22 cellular contexts compared by ENCODE assay signal in genomic region chr22:38120359-38121110, GRCh38. TPM values are rescaled to one million over a fixed set of nuclear protein-coding genes. Genes with fewer than 3 reads are reported as not detected.
DNase-seq lines count a peak whose midpoint lies in the region; ATAC-seq, FAIRE-seq and TF ChIP-seq lines count a peak whose summit lies in the region.
"Had no signal": no experiment of that assay in that cellular context is flagged by ENCODE, and none has a peak within 500 bp of the region (broad histone marks: within the 10 kb centered on the region; RNA-seq: fewer than 3 reads in every experiment).

No MANE protein-coding gene starts in this region.

- H3K27ac Mint-ChIP-seq in stimulated activated naive B cell treated with anti-CD40 and anti-IgM and Interleukin-4, amounts not matched to agents 10 μg/mL and 1 μg/mL and 100 μg/mL, for 72 hours = peak overlapping the region; percentile 34

- no peak for TF ChIP-seq CTCF in bronchial epithelial cell (IDR thresholded peaks at IDR 0.05; ENCODE audit: insufficient read depth, low read length, severe bottlenecking)
- TF ChIP-seq CTCF in kidney (IDR thresholded peaks at IDR 0.05; ENCODE audit: borderline replicate concordance, extremely low read depth, insufficient read depth) = no peak

- H3K4me3 ChIP-seq in bronchial epithelial cell (ENCODE audit: low read depth, low read length) = no peak overlapping the region
- H3K4me3 ChIP-seq in kidney (ENCODE audit: low read length in 2 of 2) = no peak overlapping the region
- H3K4me3 ChIP-seq: PC-9 had no signal

- FAIRE-seq in bronchial epithelial cell (lab: Jason Lieb, UNC) (no peak), kidney (lab: Jason Lieb, UNC) (no peak)
- FAIRE-seq: HTR-8/SVneo had no signal

- no peak for ATAC-seq in Right ventricle myocardium inferior
- no peak for ATAC-seq in left ventricle myocardium superior
- ATAC-seq in stimulated activated naive B cell treated with anti-CD40 and anti-IgM and Interleukin-4, amounts not matched to agents 10 μg/mL and 1 μg/mL and 100 μg/mL, for 72 hours (replicated peaks) = no peak
- ATAC-seq in HG02588 (IDR thresholded peaks at IDR 0.05; ENCODE audit: unreplicated experiment) = no peak

- no peaks in the 10 kb centered on the region for H3K27me3 ChIP-seq in bronchial epithelial cell (ENCODE audit: control insufficient read depth, insufficient read depth, low read length)

- intact Hi-C loops in Right ventricle myocardium inferior (cut with DNase I) (no loop called here), left ventricle myocardium superior (cut with micrococcal nuclease) (no loop called here), kidney (cut with DNase I) (no loop called here)

- H3K4me3 Mint-ChIP-seq in stimulated activated naive B cell treated with anti-CD40 and anti-IgM and Interleukin-4, amounts not matched to agents 10 μg/mL and 1 μg/mL and 100 μg/mL, for 72 hours = no peak overlapping the region

- H3K9me3 Mint-ChIP-seq in stimulated activated naive B cell treated with anti-CD40 and anti-IgM and Interleukin-4, amounts not matched to agents 10 μg/mL and 1 μg/mL and 100 μg/mL, for 72 hours = no peaks in the 10 kb centered on the region

- H3K36me3 Mint-ChIP-seq in stimulated activated naive B cell treated with anti-CD40 and anti-IgM and Interleukin-4, amounts not matched to agents 10 μg/mL and 1 μg/mL and 100 μg/mL, for 72 hours = peaks cover 5 to 12% of the 10 kb centered on the region in 2 donors

- H3K4me1 Mint-ChIP-seq in stimulated activated naive B cell treated with anti-CD40 and anti-IgM and Interleukin-4, amounts not matched to agents 10 μg/mL and 1 μg/mL and 100 μg/mL, for 72 hours = peaks cover 0 to 2% of the 10 kb centered on the region in 2 donors

- H3K9me3 ChIP-seq in kidney (ENCODE audit: control insufficient read depth in 1 of 2, low read length in 2 of 2) = no peaks in the 10 kb centered on the region

- H3K27ac ChIP-seq in kidney (ENCODE audit: low read depth in 2 of 2, low read length in 2 of 2) = no peak overlapping the region
- H3K27ac ChIP-seq: PC-9 had no signal

- H3K27me3 Mint-ChIP-seq in stimulated activated naive B cell treated with anti-CD40 and anti-IgM and Interleukin-4, amounts not matched to agents 10 μg/mL and 1 μg/mL and 100 μg/mL, for 72 hours = no peaks in the 10 kb centered on the region

- DNase-seq in Right ventricle myocardium inferior (ENCODE audit: missing footprints) (peak; percentile 37), left ventricle myocardium superior (no peak), bronchial epithelial cell (ENCODE audit: low read depth) (peak; percentile 29), kidney (peak; percentile 68), NCI-H2171 treated with DMSO at 0.1 percent for 48 hours (lab: John Stamatoyannopoulos, UW) (no peak), SW480 (ENCODE audit: low spot score) (no peak)
- no peak for DNase-seq in stimulated activated naive B cell treated with anti-CD40 and anti-IgM and Interleukin-4, amounts not matched to agents 10 μg/mL and 1 μg/mL and 100 μg/mL, for 72 hours
- DNase-seq: 8988T, C1 segment of cervical spinal cord, DMS 273 treated with DMSO at 0.1 percent for 48 hours, GOT3, KBM-7, NCI-H1105, NCI-H1694 treated with DMSO at 0.1 percent for 48 hours, NCI-H446, NCI-H774, PC-9, SHP77 had no signal

- no peaks in the 10 kb centered on the region for H3K4me1 ChIP-seq in kidney (ENCODE audit: control insufficient read depth in 1 of 2, insufficient read depth in 1 of 2, low read depth in 1 of 2, low read length in 2 of 2)

- no peak overlapping the region for H3K9ac ChIP-seq in kidney (ENCODE audit: low read length in 2 of 2)

- H3K36me3 ChIP-seq in bronchial epithelial cell (ENCODE audit: control insufficient read depth, insufficient read depth, low read length) = no peaks in the 10 kb centered on the region
- H3K36me3 ChIP-seq in kidney (ENCODE audit: control insufficient read depth in 1 of 2, insufficient read depth in 2 of 2, low read length in 2 of 2) = peaks cover 0 to 7% of the 10 kb centered on the region in 2 donors

RNA-seq across cellular contexts. Expression of gene BAIAP2L2, which starts 10.1 kb away (rescaled TPM):
- total RNA-seq in Right ventricle myocardium inferior = 0.30 TPM
- 0.15 TPM for total RNA-seq in left ventricle myocardium superior
- 0.26 and 0.38 TPM in 2 replicates for total RNA-seq in bronchial epithelial cell
- 9.7 TPM for total RNA-seq in kidney
- polyA plus RNA-seq in kidney (ENCODE audit: insufficient read depth, low read depth, low replicate concordance) = 27.8 TPM
- total RNA-seq: M059J had no signal

RNA-seq across cellular contexts. Expression of gene SLC16A8, which starts 36.6 kb away (rescaled TPM):
- not detected for total RNA-seq in Right ventricle myocardium inferior
- total RNA-seq in left ventricle myocardium superior = not detected
- 0.26 TPM in 1 of 2 replicates, not detected in the other for total RNA-seq in bronchial epithelial cell
- total RNA-seq in kidney = 0.31 TPM
- 0.92 TPM for polyA plus RNA-seq in kidney (ENCODE audit: insufficient read depth, low read depth, low replicate concordance)
- total RNA-seq: Daoy, M059J, PC-9 had no signal

Comparison
In these comparisons a context has a peak if more than half of its experiments do, and no peak if none do; other contexts are left out.
1. DNase-seq: peak in Right ventricle myocardium inferior (single experiment), bronchial epithelial cell (single experiment) and kidney (single experiment); none in left ventricle myocardium superior (single experiment), stimulated activated naive B cell treated with anti-CD40 and anti-IgM and Interleukin-4, amounts not matched to agents 10 μg/mL and 1 μg/mL and 100 μg/mL, for 72 hours (single experiment), NCI-H2171 treated with DMSO at 0.1 percent for 48 hours (single experiment) and SW480 (single experiment).